ENCODE assay signal across 12 cellular contexts in the genomic region with DNA sequence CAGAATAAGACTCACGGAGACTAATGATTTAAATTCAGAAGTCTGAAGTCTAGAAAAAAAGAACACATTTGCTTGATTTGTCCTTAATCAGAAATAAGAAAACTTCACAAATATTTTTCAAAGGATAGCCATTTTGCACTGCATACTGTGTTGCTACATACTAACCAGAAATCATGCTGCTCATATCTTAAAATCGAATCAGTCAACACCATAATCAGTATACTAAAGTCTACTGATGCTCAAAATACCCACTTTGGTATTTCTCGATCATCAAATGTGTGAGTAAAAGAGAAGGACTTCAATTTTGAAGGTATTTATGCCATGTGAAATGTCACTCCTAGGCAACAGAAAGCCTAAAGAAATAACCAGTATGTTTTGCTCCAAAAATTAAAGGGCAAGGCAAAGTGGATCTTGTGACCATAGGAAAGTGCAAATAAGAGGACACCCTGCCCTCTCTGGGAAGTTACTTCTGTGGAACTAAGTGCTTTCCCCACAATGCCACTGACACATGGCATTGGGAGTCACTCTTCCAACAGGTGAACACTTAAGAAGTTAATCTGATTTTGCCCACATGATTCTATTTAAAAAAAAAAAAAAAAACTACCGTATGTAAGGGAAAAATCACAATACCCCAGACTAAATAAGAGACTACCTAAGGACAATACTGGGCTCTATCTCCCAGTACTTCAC. TPM values are rescaled to one million over a fixed set of nuclear protein-coding genes. Genes with fewer than 3 reads are reported as not detected.
DNase-seq lines count a peak whose midpoint lies in the region; ATAC-seq and TF ChIP-seq lines count a peak whose summit lies in the region.
"Had no signal": no experiment of that assay in that cellular context is flagged by ENCODE, and none has a peak within 500 bp of the region (broad histone marks: within the 10 kb centered on the region; RNA-seq: fewer than 3 reads in every experiment).

No MANE protein-coding gene starts in this region.

- POLR2A ChIA-PET in AG04450 (lab: Yijun Ruan, JAX) = interaction anchor here (0.7 kb wide), 1 partner anchor 44 kb away, joined by 3 read pairs; no protein-coding TSS in a partner anchor
- POLR2A ChIA-PET in naive thymus-derived CD8-positive, alpha-beta T cell (lab: Charles Lee) = no interaction called here

- 71% methylated on average over 4 of the region's 4 CpGs for WGBS in HUES64

- no peaks in the 10 kb centered on the region for H3K36me3 ChIP-seq in HUES64 (ENCODE audit: insufficient read depth, low read length)

- H3K9me3 ChIP-seq in AG04450 (ENCODE audit: control insufficient read depth, insufficient read depth, low read length) = no peaks in the 10 kb centered on the region; the same call in 1 of the 2 replicates
- no peaks in the 10 kb centered on the region for H3K9me3 ChIP-seq in HUES64 (ENCODE audit: insufficient read depth, low read depth, low read length)

- no peak overlapping the region for H3K27ac Mint-ChIP-seq in central memory CD8-positive, alpha-beta T cell (ENCODE audit: low read depth)
- H3K27ac Mint-ChIP-seq in naive thymus-derived CD8-positive, alpha-beta T cell = peak overlapping the region in 2 of 10 donors; percentile 4 to 50

- H3K27me3 ChIP-seq in AG04450 (ENCODE audit: control insufficient read depth, insufficient read depth, low read length) (no peaks in the 10 kb centered on the region), HUES64 (ENCODE audit: insufficient read depth, low read length) (no peaks in the 10 kb centered on the region)

- peak overlapping the region; percentile 81 for H3K4me3 Mint-ChIP-seq in central memory CD8-positive, alpha-beta T cell
- peak overlapping the region in 8 of 10 donors; percentile 22 to 96 (median 92) for H3K4me3 Mint-ChIP-seq in naive thymus-derived CD8-positive, alpha-beta T cell

- H3K27me3 Mint-ChIP-seq in central memory CD8-positive, alpha-beta T cell = no peaks in the 10 kb centered on the region
- H3K27me3 Mint-ChIP-seq in naive thymus-derived CD8-positive, alpha-beta T cell = peaks cover 4 to 43% (median 5%) of the 10 kb centered on the region in 5 donors

- no peak overlapping the region for H3K27ac ChIP-seq in AG04450 (ENCODE audit: low read depth, low read length)
- H3K27ac ChIP-seq in HUES64 (ENCODE audit: low read depth, low read length) = peak overlapping the region; percentile 67; the same call in 1 of the 2 replicates
- H3K27ac ChIP-seq: HL-60 had no signal

- H3K4me3 ChIP-seq in AG04450 (ENCODE audit: low read depth, low read length) = peak overlapping the region; percentile 96
- peak overlapping the region; percentile 95 for H3K4me3 ChIP-seq in HUES64 (ENCODE audit: low read length)

- TF ChIP-seq CTCF in AG04450 (IDR thresholded peaks at IDR 0.05; ENCODE audit: low read depth, low read length) = no peak

- CTCF ChIA-PET in AG04450 (lab: Charles Lee) = interaction anchor here (1.7 to 2.7 kb wide), 3 partner anchors 7 to 324 kb away, joined by 6 to 8 read pairs (median 8); no protein-coding TSS in a partner anchor

- DNase-seq in AG04450 (ENCODE audit: low read depth, low spot score) (no peak), nucleus accumbens (lab: John Stamatoyannopoulos, UW) (no peak), anterior cingulate cortex (lab: John Stamatoyannopoulos, UW) (no peak)
- no peak for DNase-seq in central memory CD8-positive, alpha-beta T cell (ENCODE audit: low spot score in 2 of 2)
- DNase-seq in naive thymus-derived CD8-positive, alpha-beta T cell = no peak
- no peak for DNase-seq in effector CD8-positive, alpha-beta T cell (lab: John Stamatoyannopoulos, UW)
- DNase-seq: activated CD4-positive, CD25-positive, alpha-beta regulatory T cell treated with anti-CD3 and anti-CD28 coated beads, Interleukin-2, amount 50 U/mL, for 72 hours; dermis blood vessel endothelial cell; DMS53 had no signal

- H3K9ac ChIP-seq in HUES64 (ENCODE audit: low read depth, low read length) = peak overlapping the region; percentile 47

- H3K4me1 Mint-ChIP-seq in central memory CD8-positive, alpha-beta T cell = peaks cover 83% of the 10 kb centered on the region
- peaks cover 26 to 75% (median 62%) of the 10 kb centered on the region in 4 donors for H3K4me1 Mint-ChIP-seq in naive thymus-derived CD8-positive, alpha-beta T cell

- H3K4me1 ChIP-seq in HUES64 (ENCODE audit: insufficient read depth, low read length) = peaks cover 71% of the 10 kb centered on the region

- H3K9me3 Mint-ChIP-seq in central memory CD8-positive, alpha-beta T cell = no peaks in the 10 kb centered on the region
- peaks cover 0 to 2% (median 0%) of the 10 kb centered on the region in 9 donors for H3K9me3 Mint-ChIP-seq in naive thymus-derived CD8-positive, alpha-beta T cell

- ATAC-seq in central memory CD8-positive, alpha-beta T cell (replicated peaks; ENCODE audit: extremely low read depth, poor library complexity, severe bottlenecking) = no peak
- ATAC-seq in naive thymus-derived CD8-positive, alpha-beta T cell = no peak
- no peak for ATAC-seq in activated CD4-positive, CD25-positive, alpha-beta regulatory T cell treated with anti-CD3 and anti-CD28 coated beads, Interleukin-2, amount 50 U/mL, for 24 hours

- H3K36me3 Mint-ChIP-seq in central memory CD8-positive, alpha-beta T cell (ENCODE audit: insufficient read depth) = peaks cover 11% of the 10 kb centered on the region
- peaks cover 0 to 2% (median 0%) of the 10 kb centered on the region in 3 donors for H3K36me3 Mint-ChIP-seq in naive thymus-derived CD8-positive, alpha-beta T cell

RNA-seq across cellular contexts. Expression of a gene that starts 2.7 kb away (rescaled TPM):
- 68.3 and 94.3 TPM in 2 replicates for polyA plus RNA-seq in AG04450 (2011; rRNA removed)
- 108 and 164 TPM in 2 replicates for polyA minus RNA-seq in AG04450 (2011; rRNA and poly(A)+ RNA removed)
- polyA plus RNA-seq in HUES64 (2013, experiment 1 of 2) = 54.1 TPM
- 69.7 TPM for polyA plus RNA-seq in HUES64 (2013, experiment 2 of 2)
- total RNA-seq in naive thymus-derived CD8-positive, alpha-beta T cell = 10 to 100 TPM; 11.1 to 11.7 TPM
- polyA plus RNA-seq in naive thymus-derived CD8-positive, alpha-beta T cell = 10 to 100 TPM in 1 of 3 donors, 1 to 10 TPM in 2; 4.9 to 13.0 (median 6.6) TPM
